ENCODE assay signal across 20 cellular contexts in the genomic region with DNA sequence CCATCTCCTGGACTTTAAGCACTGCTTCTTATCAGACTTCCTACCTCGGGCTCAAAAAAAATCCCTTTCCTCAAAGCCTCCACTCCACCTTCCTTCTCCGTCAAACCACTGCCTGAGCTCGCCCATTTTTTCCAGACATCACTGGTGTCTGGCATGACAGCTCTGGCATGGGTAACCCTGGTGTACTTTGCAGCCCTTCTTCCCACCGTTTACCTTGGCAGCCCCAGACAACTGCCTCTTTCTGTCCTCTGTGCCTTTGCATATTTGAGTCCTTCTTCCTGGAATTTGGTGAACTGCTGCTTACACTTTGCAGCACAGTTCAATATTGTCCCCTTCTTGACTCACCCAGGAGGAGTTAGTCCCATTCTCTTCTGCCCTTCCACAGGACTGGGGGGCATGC.
A peak's percentile ranks its signal among the peaks of the same experiment; 100 is the strongest.
DNase-seq lines count a peak whose midpoint lies in the region; ATAC-seq, FAIRE-seq and TF ChIP-seq lines count a peak whose summit lies in the region.
"Had no signal": no experiment of that assay in that cellular context is flagged by ENCODE, and none has a peak within 500 bp of the region (broad histone marks: within the 10 kb centered on the region; RNA-seq: fewer than 3 reads in every experiment).

No MANE protein-coding gene starts in this region.

- peak in 2 of 3 donors; percentile 62 to 65 for DNase-seq in right lobe of liver
- DNase-seq in HepG2 (ENCODE audit: low spot score) = no peak
- peak; percentile 23 for DNase-seq in Karpas-422
- peak; percentile 50 for DNase-seq in left lobe of liver (ENCODE audit: low spot score)
- DNase-seq in foreskin melanocyte = no peak
- DNase-seq: AML-193; Caco-2; Calu3; CD4-positive, alpha-beta T cell; CD8-positive, alpha-beta T cell; DMS79 treated with DMSO at 0.1 percent for 48 hours; GF-D8 had no signal

- H3K4me2 ChIP-seq in HepG2 (ENCODE audit: low read depth, low read length) (no peak overlapping the region), Karpas-422 (ENCODE audit: low read depth, low read length, poor library complexity, severe bottlenecking) (no peak overlapping the region)
- H3K4me2 ChIP-seq: A549; BLaER1 treated with 17β-estradiol and CSF1 and Interleukin-3, amounts not matched to agents 10 nM and 100 nM had no signal

- H3K36me3 ChIP-seq in right lobe of liver (no peaks in the 10 kb centered on the region), HepG2 (replicated peaks in 1 of 2; ENCODE audit: control insufficient read depth in 1 of 2, insufficient read depth in 2 of 2, low read length in 2 of 2) (no peaks in the 10 kb centered on the region), Karpas-422 (ENCODE audit: insufficient read depth, low read length) (no peaks in the 10 kb centered on the region)
- H3K36me3 ChIP-seq: BLaER1 treated with 17β-estradiol and CSF1 and Interleukin-3, amounts not matched to agents 10 nM and 100 nM had no signal

- BruUV-seq in HepG2 (replicated peaks; lab: Mats Ljungman, UMichigan) = no TSS peak

- no peaks in the 10 kb centered on the region for H3K79me2 ChIP-seq in HepG2 (ENCODE audit: insufficient read depth, low read length)
- H3K79me2 ChIP-seq in Karpas-422 (ENCODE audit: low read length) = no peaks in the 10 kb centered on the region

- POLR2A ChIA-PET in HepG2 (lab: Yijun Ruan, JAX) = no interaction called here

- H3K27ac ChIP-seq in right lobe of liver (peak overlapping the region in 1 of 3 donors; percentile 29), HepG2 (ENCODE audit: extremely low read length, insufficient read depth, low read length) (no peak overlapping the region), Karpas-422 (ENCODE audit: low read length) (no peak overlapping the region)
- H3K27ac ChIP-seq: 22Rv1; A549; BLaER1 treated with 17β-estradiol and CSF1 and Interleukin-3, amounts not matched to agents 10 nM and 100 nM; C4-2B had no signal

- no peak for TF ChIP-seq RAD21 in HepG2 (CRISPR knock-in tag; IDR thresholded peaks at IDR 0.05)

- H3K9me3 ChIP-seq in right lobe of liver = no peaks in the 10 kb centered on the region
- no peaks in the 10 kb centered on the region for H3K9me3 ChIP-seq in HepG2 (ENCODE audit: low read length)
- H3K9me3 ChIP-seq in Karpas-422 (ENCODE audit: low read length) = no peaks in the 10 kb centered on the region
- H3K9me3 ChIP-seq: A549, Caco-2 had no signal

- H3K9ac ChIP-seq in HepG2 (ENCODE audit: insufficient read depth, low read depth, low read length) = no peak overlapping the region
- H3K9ac ChIP-seq in Karpas-422 (ENCODE audit: low read length) = no peak overlapping the region
- H3K9ac ChIP-seq: BLaER1 treated with 17β-estradiol and CSF1 and Interleukin-3, amounts not matched to agents 10 nM and 100 nM had no signal

- TF ChIP-seq EP300 in HepG2 (IDR thresholded peaks at IDR 0.05; ENCODE audit: low read depth in 2 of 2, low read length in 2 of 2) = no peak
- no peak for TF ChIP-seq EP300 in HepG2 (CRISPR knock-in tag; IDR thresholded peaks at IDR 0.05; ENCODE audit: borderline replicate concordance)

- 39% methylated on average over 4 of the region's 4 CpGs for WGBS in right lobe of liver (ENCODE audit: insufficient coverage, low coverage, low lambda C conversion rate, missing lambda C conversion rate)
- WGBS in HepG2 (ENCODE audit: low lambda C conversion rate) = 11% methylated on average over 4 of the region's 4 CpGs

- intact Hi-C loops in right lobe of liver (cut with DNase I) = no loop called here
- intact Hi-C loops in HepG2 (cut with micrococcal nuclease; ENCODE audit: unreplicated experiment) = no loop called here

- ATAC-seq in right lobe of liver (peak; percentile 40 to 61 (median 50)), HepG2 (no peak), left lobe of liver (peak; percentile 62)
- ATAC-seq: A549; CD8-positive, alpha-beta T cell had no signal

- peaks cover 0 to 32% (median 3%) of the 10 kb centered on the region in 4 donors for H3K4me1 ChIP-seq in right lobe of liver
- H3K4me1 ChIP-seq in HepG2 (ENCODE audit: insufficient read depth, low read length) = no peaks in the 10 kb centered on the region
- no peaks in the 10 kb centered on the region for H3K4me1 ChIP-seq in Karpas-422 (ENCODE audit: low read length)
- H3K4me1 ChIP-seq: A549; BLaER1 treated with 17β-estradiol and CSF1 and Interleukin-3, amounts not matched to agents 10 nM and 100 nM; Caco-2 had no signal

- TF ChIP-seq POLR2A in right lobe of liver (IDR thresholded peaks at IDR 0.05) (no peak), HepG2 (IDR thresholded peaks at IDR 0.05; ENCODE audit: insufficient read depth in 1 of 2, low read depth in 2 of 2, low read length in 2 of 2) (no peak)

- FAIRE-seq in HepG2 (lab: Jason Lieb, UNC) = no peak
- FAIRE-seq: A549, D721Med, G401.6, GM12891, GM19239 had no signal

- H3K27me3 ChIP-seq in right lobe of liver (no peaks in the 10 kb centered on the region), HepG2 (ENCODE audit: control insufficient read depth in 1 of 2, insufficient read depth in 2 of 2, low read length in 2 of 2) (no peaks in the 10 kb centered on the region; a peak in 1 of 5 replicates), Karpas-422 (ENCODE audit: low read length) (no peaks in the 10 kb centered on the region)
- H3K27me3 ChIP-seq: BLaER1 treated with 17β-estradiol and CSF1 and Interleukin-3, amounts not matched to agents 10 nM and 100 nM had no signal

- H3K9me2 ChIP-seq in Karpas-422 (replicated peaks; ENCODE audit: insufficient read depth, low read length) = no peaks in the 10 kb centered on the region

- CTCF ChIA-PET in HepG2 (lab: Yijun Ruan, JAX; ENCODE audit: low intra/inter-chr PET ratio, low total read pairs) = no interaction called here

- H2AFZ ChIP-seq in HepG2 (ENCODE audit: low read length) = no peak overlapping the region
- no peak overlapping the region for H2AFZ ChIP-seq in Karpas-422 (ENCODE audit: low read length)

- H4K20me1 ChIP-seq in HepG2 (ENCODE audit: insufficient read depth, low read length) (no peaks in the 10 kb centered on the region), Karpas-422 (ENCODE audit: insufficient read depth, low read depth, low read length) (no peaks in the 10 kb centered on the region)
- H4K20me1 ChIP-seq: BLaER1 treated with 17β-estradiol and CSF1 and Interleukin-3, amounts not matched to agents 10 nM and 100 nM had no signal

- no peak for TF ChIP-seq CTCF in right lobe of liver (IDR thresholded peaks at IDR 0.05)
- TF ChIP-seq CTCF in HepG2 (CRISPR knock-in tag; IDR thresholded peaks at IDR 0.05) = no peak

- H3K4me3 ChIP-seq in right lobe of liver = no peak overlapping the region
- no peak overlapping the region for H3K4me3 ChIP-seq in HepG2 (replicated peaks in 1 of 3; ENCODE audit: insufficient read depth in 1 of 3, low read depth in 2 of 3, low read length in 3 of 3)
- no peak overlapping the region for H3K4me3 ChIP-seq in Karpas-422 (ENCODE audit: low read length)
- H3K4me3 ChIP-seq: A549; BLaER1 treated with 17β-estradiol and CSF1 and Interleukin-3, amounts not matched to agents 10 nM and 100 nM had no signal

- in situ Hi-C loops in HepG2 (cut with HindIII; ENCODE audit: extremely low pct_ligation_motif_present, low pct_unique_long_range_greater_than_20kb) = no loop called here

TF ChIP-seq in HepG2, 621 proteins besides CTCF, POLR2A, EP300 and RAD21 (continues in another document):
- TF ChIP-seq, protein P1, sequence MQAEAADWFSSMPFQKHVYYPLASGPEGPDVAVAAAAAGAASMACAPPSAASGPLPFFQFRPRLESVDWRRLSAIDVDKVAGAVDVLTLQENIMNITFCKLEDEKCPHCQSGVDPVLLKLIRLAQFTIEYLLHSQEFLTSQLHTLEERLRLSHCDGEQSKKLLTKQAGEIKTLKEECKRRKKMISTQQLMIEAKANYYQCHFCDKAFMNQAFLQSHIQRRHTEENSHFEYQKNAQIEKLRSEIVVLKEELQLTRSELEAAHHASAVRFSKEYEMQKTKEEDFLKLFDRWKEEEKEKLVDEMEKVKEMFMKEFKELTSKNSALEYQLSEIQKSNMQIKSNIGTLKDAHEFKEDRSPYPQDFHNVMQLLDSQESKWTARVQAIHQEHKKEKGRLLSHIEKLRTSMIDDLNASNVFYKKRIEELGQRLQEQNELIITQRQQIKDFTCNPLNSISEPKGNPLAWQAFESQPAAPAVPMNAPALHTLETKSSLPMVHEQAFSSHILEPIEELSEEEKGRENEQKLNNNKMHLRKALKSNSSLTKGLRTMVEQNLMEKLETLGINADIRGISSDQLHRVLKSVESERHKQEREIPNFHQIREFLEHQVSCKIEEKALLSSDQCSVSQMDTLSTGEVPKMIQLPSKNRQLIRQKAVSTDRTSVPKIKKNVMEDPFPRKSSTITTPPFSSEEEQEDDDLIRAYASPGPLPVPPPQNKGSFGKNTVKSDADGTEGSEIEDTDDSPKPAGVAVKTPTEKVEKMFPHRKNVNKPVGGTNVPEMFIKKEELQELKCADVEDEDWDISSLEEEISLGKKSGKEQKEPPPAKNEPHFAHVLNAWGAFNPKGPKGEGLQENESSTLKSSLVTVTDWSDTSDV (CRISPR knock-in tag; IDR thresholded peaks at IDR 0.05) = no peak
- TF ChIP-seq, protein P2, sequence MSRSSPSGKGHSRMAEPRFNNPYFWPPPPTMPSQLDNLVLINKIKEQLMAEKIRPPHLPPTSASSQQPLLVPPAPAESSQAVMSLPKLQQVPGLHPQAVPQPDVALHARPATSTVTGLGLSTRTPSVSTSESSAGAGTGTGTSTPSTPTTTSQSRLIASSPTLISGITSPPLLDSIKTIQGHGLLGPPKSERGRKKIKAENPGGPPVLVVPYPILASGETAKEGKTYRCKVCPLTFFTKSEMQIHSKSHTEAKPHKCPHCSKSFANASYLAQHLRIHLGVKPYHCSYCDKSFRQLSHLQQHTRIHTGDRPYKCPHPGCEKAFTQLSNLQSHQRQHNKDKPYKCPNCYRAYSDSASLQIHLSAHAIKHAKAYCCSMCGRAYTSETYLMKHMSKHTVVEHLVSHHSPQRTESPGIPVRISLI (CRISPR knock-in tag; IDR thresholded peaks at IDR 0.05; ENCODE audit: borderline replicate concordance) = no peak
- TF ChIP-seq, protein P3, sequence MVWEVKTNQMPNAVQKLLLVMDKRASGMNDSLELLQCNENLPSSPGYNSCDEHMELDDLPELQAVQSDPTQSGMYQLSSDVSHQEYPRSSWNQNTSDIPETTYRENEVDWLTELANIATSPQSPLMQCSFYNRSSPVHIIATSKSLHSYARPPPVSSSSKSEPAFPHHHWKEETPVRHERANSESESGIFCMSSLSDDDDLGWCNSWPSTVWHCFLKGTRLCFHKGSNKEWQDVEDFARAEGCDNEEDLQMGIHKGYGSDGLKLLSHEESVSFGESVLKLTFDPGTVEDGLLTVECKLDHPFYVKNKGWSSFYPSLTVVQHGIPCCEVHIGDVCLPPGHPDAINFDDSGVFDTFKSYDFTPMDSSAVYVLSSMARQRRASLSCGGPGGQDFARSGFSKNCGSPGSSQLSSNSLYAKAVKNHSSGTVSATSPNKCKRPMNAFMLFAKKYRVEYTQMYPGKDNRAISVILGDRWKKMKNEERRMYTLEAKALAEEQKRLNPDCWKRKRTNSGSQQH (CRISPR knock-in tag; IDR thresholded peaks at IDR 0.05; ENCODE audit: low read depth) = no peak
- no peak for TF ChIP-seq RCOR2 (CRISPR knock-in tag; IDR thresholded peaks at IDR 0.05)

Comparison
In these comparisons a context has a peak if more than half of its experiments do, and no peak if none do; other contexts are left out.
1. DNase-seq: peak in right lobe of liver (2 of 3), Karpas-422 (single experiment) and left lobe of liver (single experiment); none in HepG2 (single experiment) and foreskin melanocyte (single experiment).